Comparison of ENCODE assay signal across 17 cellular contexts in the genomic region with DNA sequence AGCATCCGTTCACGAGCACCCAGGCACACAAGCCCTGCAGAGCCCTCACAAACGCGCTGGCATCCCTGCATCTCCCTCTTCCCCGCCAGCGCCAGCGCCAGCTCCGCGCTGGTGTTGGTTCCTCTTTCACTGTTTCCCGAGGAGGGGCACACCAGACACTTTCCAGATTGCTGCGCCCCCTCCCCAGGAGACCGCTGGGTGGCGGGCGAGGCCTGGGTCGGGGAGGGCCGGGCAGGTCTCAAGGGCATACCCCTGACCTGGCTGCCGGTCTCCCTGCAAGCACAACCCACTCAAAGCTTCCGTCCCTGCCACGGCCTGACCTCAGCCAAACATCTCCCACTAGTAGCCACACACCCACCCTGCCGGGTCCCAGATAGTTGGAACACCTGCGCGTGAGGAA. TPM values are rescaled to one million over a fixed set of nuclear protein-coding genes. Genes with fewer than 3 reads are reported as not detected.
DNase-seq lines count a peak whose midpoint lies in the region; ATAC-seq, FAIRE-seq and TF ChIP-seq lines count a peak whose summit lies in the region.
"Had no signal": no experiment of that assay in that cellular context is flagged by ENCODE, and none has a peak within 500 bp of the region (broad histone marks: within the 10 kb centered on the region; RNA-seq: fewer than 3 reads in every experiment).

No MANE protein-coding gene starts in this region.

- FAIRE-seq in K562 (lab: Jason Lieb, UNC) = no peak
- FAIRE-seq: G401.6 had no signal

- no peak overlapping the region for H3K9ac ChIP-seq in K562 (ENCODE audit: insufficient read depth in 1 of 2, low read depth in 2 of 2, low read length in 2 of 2)
- no peak overlapping the region for H3K9ac ChIP-seq in colonic mucosa (ENCODE audit: low read depth in 2 of 2, low read length in 2 of 2)
- no peak overlapping the region for H3K9ac ChIP-seq in smooth muscle cell (ENCODE audit: low read depth)

- H3K9me1 ChIP-seq in K562 (ENCODE audit: control insufficient read depth, insufficient read depth, low read length) = peaks cover 2% of the 10 kb centered on the region

- H3K79me2 ChIP-seq in GM23338 (replicated peaks; ENCODE audit: insufficient read depth) = no peaks in the 10 kb centered on the region
- no peaks in the 10 kb centered on the region for H3K79me2 ChIP-seq in K562 (ENCODE audit: control insufficient read depth, insufficient read depth, low read length)
- H3K79me2 ChIP-seq in smooth muscle cell (ENCODE audit: low read depth) = no peaks in the 10 kb centered on the region

- in situ Hi-C loops in K562 (cut with MboI) = no loop called here

- TF ChIP-seq CTCF in GM23338 (conservative IDR thresholded peaks at IDR 0.05; ENCODE audit: low read depth in 2 of 2) (peak; percentile 38 to 69), K562 (IDR thresholded peaks at IDR 0.05 in 2 of 3, conservative IDR thresholded peaks at IDR 0.05 in 1 of 3; ENCODE audit: insufficient read depth in 2 of 3, low read depth in 1 of 3, low read length in 3 of 3) (peak; percentile 24 to 39 (median 26); a peak in 3 of 6 replicates), colonic mucosa (IDR thresholded peaks at IDR 0.05) (no peak), smooth muscle cell (IDR thresholded peaks at IDR 0.05; ENCODE audit: borderline replicate concordance, insufficient read depth, poor library complexity, severe bottlenecking) (no peak)

- H3K4me1 ChIP-seq in GM23338 (ENCODE audit: insufficient read depth) (peaks cover 16% of the 10 kb centered on the region; the same call in 1 of the 2 replicates), K562 (replicated peaks in 1 of 2; ENCODE audit: control insufficient read depth in 2 of 2, insufficient read depth in 2 of 2, low read length in 2 of 2) (peaks cover 0 to 20% of the 10 kb centered on the region in 2 experiments; a peak in 3 of 5 replicates), colonic mucosa (no peaks in the 10 kb centered on the region), smooth muscle cell (ENCODE audit: low read depth) (no peaks in the 10 kb centered on the region)

- H3K9me3 Mint-ChIP-seq in activated CD8-positive, alpha-beta memory T cell treated with anti-CD3 and anti-CD28 coated beads, Interleukin-2, amount 10 ng/mL, durations not matched to agents 7 days and 5 days (ENCODE audit: low read depth) = no peaks in the 10 kb centered on the region
- H3K9me3 Mint-ChIP-seq in GM23338 = no peaks in the 10 kb centered on the region; the same call in 1 of the 3 replicates

- no peak overlapping the region for H3K4me2 ChIP-seq in GM23338
- no peak overlapping the region for H3K4me2 ChIP-seq in K562 (ENCODE audit: insufficient read depth, low read length)
- no peak overlapping the region for H3K4me2 ChIP-seq in smooth muscle cell

- BruUV-seq in K562 (replicated peaks; lab: Mats Ljungman, UMichigan) = no TSS peak

- H3K4me3 Mint-ChIP-seq in activated CD8-positive, alpha-beta memory T cell treated with anti-CD3 and anti-CD28 coated beads, Interleukin-2, amount 10 ng/mL, durations not matched to agents 7 days and 5 days = no peak overlapping the region
- peak overlapping the region; percentile 48; the same call in 2 of the 3 replicates for H3K4me3 Mint-ChIP-seq in GM23338

- TF ChIP-seq EP300 in K562 (IDR thresholded peaks at IDR 0.05; ENCODE audit: low read length) = no peak

- H3K27me3 Mint-ChIP-seq in activated CD8-positive, alpha-beta memory T cell treated with anti-CD3 and anti-CD28 coated beads, Interleukin-2, amount 10 ng/mL, durations not matched to agents 7 days and 5 days = peaks cover 51% of the 10 kb centered on the region
- H3K27me3 Mint-ChIP-seq in GM23338 (ENCODE audit: insufficient read depth, low read depth, poor library complexity) = peaks cover 91% of the 10 kb centered on the region

- H3K4me3 ChIP-seq in GM23338 = 0 out of 2 replicates have a peak overlapping the region, but pooled peaks have one; percentile 26
- H3K4me3 ChIP-seq in K562 = no peak overlapping the region
- no peak overlapping the region for H3K4me3 ChIP-seq in colonic mucosa
- no peak overlapping the region for H3K4me3 ChIP-seq in smooth muscle cell
- H3K4me3 ChIP-seq: psoas muscle had no signal

- H3K27ac Mint-ChIP-seq in activated CD8-positive, alpha-beta memory T cell treated with anti-CD3 and anti-CD28 coated beads, Interleukin-2, amount 10 ng/mL, durations not matched to agents 7 days and 5 days = peak overlapping the region; percentile 43
- no peak overlapping the region for H3K27ac Mint-ChIP-seq in GM23338

- DNase-seq in activated CD8-positive, alpha-beta memory T cell treated with anti-CD3 and anti-CD28 coated beads, Interleukin-2, amount 10 ng/mL, durations not matched to agents 7 days and 5 days = no peak
- no peak for DNase-seq in activated CD8-positive, alpha-beta memory T cell treated with anti-CD3 and anti-CD28 coated beads, Interleukin-2, amount 50 U/mL, for 4 hours
- peak; percentile 51 for DNase-seq in GM23338 (ENCODE audit: low spot score)
- peak in 1 of 4 experiments; percentile 18 for DNase-seq in K562 (ENCODE audit: extremely low read depth in 1 of 4, low spot score in 3 of 4)
- peak; percentile 51 for DNase-seq in posterior vena cava (ENCODE audit: low spot score)
- no peak for DNase-seq in colonic mucosa
- DNase-seq in smooth muscle cell (lab: John Stamatoyannopoulos, UW; ENCODE audit: unreplicated experiment) = no peak
- DNase-seq: C1 segment of cervical spinal cord; mesendoderm; NCI-H2171; stimulated activated naive CD4-positive, alpha-beta T cell had no signal

- TF ChIP-seq RAD21 in K562 (CRISPR knock-in tag; conservative IDR thresholded peaks at IDR 0.05 in 1 of 2, IDR thresholded peaks at IDR 0.05 in 1 of 2) = peak in 1 of 2 experiments; percentile 44; a peak in 2 of 4 replicates

- H3K27ac ChIP-seq in GM23338 (ENCODE audit: low read depth) = no peak overlapping the region
- no peak overlapping the region for H3K27ac ChIP-seq in K562 (ENCODE audit: extremely low read depth, low read depth, low read length)
- H3K27ac ChIP-seq in colonic mucosa = no peak overlapping the region
- no peak overlapping the region for H3K27ac ChIP-seq in smooth muscle cell (ENCODE audit: low read depth)
- H3K27ac ChIP-seq: epithelial cell of prostate, psoas muscle had no signal

- peaks cover 4% of the 10 kb centered on the region for H3K36me3 Mint-ChIP-seq in activated CD8-positive, alpha-beta memory T cell treated with anti-CD3 and anti-CD28 coated beads, Interleukin-2, amount 10 ng/mL, durations not matched to agents 7 days and 5 days
- no peaks in the 10 kb centered on the region; the same call in 2 of the 3 replicates for H3K36me3 Mint-ChIP-seq in GM23338 (ENCODE audit: low read depth)

- H2AFZ ChIP-seq in GM23338 (no peak overlapping the region), K562 (ENCODE audit: low read depth, low read length) (no peak overlapping the region), smooth muscle cell (ENCODE audit: low read depth) (no peak overlapping the region)

- no peaks in the 10 kb centered on the region for H3K9me2 ChIP-seq in GM23338 (ENCODE audit: insufficient read depth)

- H3F3A ChIP-seq in GM23338 (replicated peaks; ENCODE audit: low read depth) (0 out of 2 replicates have a peak, but pooled peaks cover 3% of the 10 kb centered on the region), smooth muscle cell (ENCODE audit: low read depth) (no peaks in the 10 kb centered on the region)

- ATAC-seq in activated CD8-positive, alpha-beta memory T cell treated with anti-CD3 and anti-CD28 coated beads, Interleukin-2, amount 10 ng/mL, durations not matched to agents 7 days and 5 days = no peak
- ATAC-seq in GM23338 (0 out of 3 replicates have a peak, but pooled peaks have one; percentile 0), K562 (no peak), HG02759 (IDR thresholded peaks at IDR 0.05; ENCODE audit: unreplicated experiment) (no peak)
- ATAC-seq: Panc1, psoas muscle had no signal

- POLR2A ChIA-PET in K562 (lab: Yijun Ruan, JAX) = interaction anchor here (0.6 kb wide), 1 partner anchor 219 kb away, joined by 3 read pairs; no protein-coding TSS in a partner anchor

- H3K4me1 Mint-ChIP-seq in activated CD8-positive, alpha-beta memory T cell treated with anti-CD3 and anti-CD28 coated beads, Interleukin-2, amount 10 ng/mL, durations not matched to agents 7 days and 5 days = no peaks in the 10 kb centered on the region
- H3K4me1 Mint-ChIP-seq in GM23338 = peaks cover 14% of the 10 kb centered on the region

- no peaks in the 10 kb centered on the region for H3K36me3 ChIP-seq in GM23338 (ENCODE audit: insufficient read depth)
- H3K36me3 ChIP-seq in K562 (ENCODE audit: control insufficient read depth, insufficient read depth, low read length) = no peaks in the 10 kb centered on the region
- no peaks in the 10 kb centered on the region for H3K36me3 ChIP-seq in colonic mucosa
- H3K36me3 ChIP-seq in smooth muscle cell (ENCODE audit: low read depth) = no peaks in the 10 kb centered on the region

- intact Hi-C loops in K562 (cut with micrococcal nuclease) = no loop called here
- intact Hi-C loops in posterior vena cava (cut with DNase I) = no loop called here
- intact Hi-C loops in colonic mucosa (cut with DNase I) = no loop called here

- H4K20me1 ChIP-seq in GM23338 (replicated peaks; ENCODE audit: insufficient read depth) (peaks cover 3% of the 10 kb centered on the region), K562 (replicated peaks; ENCODE audit: control insufficient read depth, insufficient read depth, low read length) (no peaks in the 10 kb centered on the region), smooth muscle cell (ENCODE audit: low read depth) (no peaks in the 10 kb centered on the region)

- CTCF ChIA-PET in activated CD8-positive, alpha-beta memory T cell treated with anti-CD3 and anti-CD28 coated beads, Interleukin-2, amount 10 ng/mL, durations not matched to agents 7 days and 5 days (lab: Charles Lee) = no interaction called here
- CTCF ChIA-PET in K562 (lab: Yijun Ruan, JAX; ENCODE audit: low intra/inter-chr PET ratio) = no interaction called here

- H3K27me3 ChIP-seq in GM23338 (ENCODE audit: insufficient read depth) (peaks cover 97% of the 10 kb centered on the region), K562 (ENCODE audit: control insufficient read depth in 2 of 2, insufficient read depth in 2 of 2, low read length in 2 of 2) (no peaks in the 10 kb centered on the region; a peak in 1 of 5 replicates), colonic mucosa (peaks cover 74% of the 10 kb centered on the region), smooth muscle cell (ENCODE audit: low read depth) (peaks cover 89% of the 10 kb centered on the region)

- H3K9me3 ChIP-seq in K562 (replicated peaks; ENCODE audit: control insufficient read depth, insufficient read depth, low read depth, low read length) (no peaks in the 10 kb centered on the region; the same call in 1 of the 2 replicates), colonic mucosa (no peaks in the 10 kb centered on the region), smooth muscle cell (replicated peaks; ENCODE audit: low read depth) (no peaks in the 10 kb centered on the region)
- H3K9me3 ChIP-seq: psoas muscle had no signal

- no peak for TF ChIP-seq POLR2A in K562 (conservative IDR thresholded peaks at IDR 0.05)

- WGBS in K562 (ENCODE audit: insufficient coverage, low coverage, missing lambda C conversion rate) = 24% methylated on average over 18 of the region's 22 CpGs
- 51% methylated on average over 22 of the region's 22 CpGs for WGBS in smooth muscle cell (ENCODE audit: low lambda C conversion rate)

RNA-seq across cellular contexts. Expression of gene NKX1-1, which starts 2.2 kb away (rescaled TPM):
- total RNA-seq in activated CD8-positive, alpha-beta memory T cell treated with anti-CD3 and anti-CD28 coated beads, Interleukin-2, amount 10 ng/mL, durations not matched to agents 7 days and 5 days = not detected
- not detected in 2 replicates for total RNA-seq in GM23338 (2014; rRNA removed; shearing (Covaris generic))
- polyA plus RNA-seq in GM23338 (2016; fragmentation: Nextera tagmentation; extraction: Ambion mirVana) (not detected in 2 replicates), K562 (2011; rRNA removed) (not detected in 2 replicates), K562 (2014; fragmentation: Illumina TruSeq; extraction: Trizol) (not detected in 2 replicates), K562 (2014; fragmentation: Nextera tagmentation; extraction: Ambion mirVana) (not detected), K562 (2014; rRNA removed) (not detected in 2 replicates), smooth muscle cell (0.24 TPM in 1 of 2 replicates, not detected in the other)
- total RNA-seq in K562 (2011; cell fraction: chromatin; rRNA removed; ENCODE audit: low replicate concordance) = not detected in 2 replicates
- not detected in 2 replicates for total RNA-seq in K562 (2011; cell fraction: nucleolus; rRNA removed)
- not detected in 2 replicates for total RNA-seq in K562 (2011; cell fraction: nucleoplasm; rRNA removed)
- total RNA-seq in K562 (2014; rRNA removed) (not detected in 2 replicates), K562 (2014; rRNA removed; fragmentation: Illumina TruSeq; extraction: Trizol) (not detected in 2 replicates), K562 (2015; rRNA removed; fragmentation: Illumina TruSeq; extraction: Trizol) (not detected in 2 replicates), K562 (2021) (not detected in 2 replicates), posterior vena cava (not detected), colonic mucosa (not detected), smooth muscle cell (not detected in 2 replicates)
- 0.12 TPM in 1 of 2 replicates, not detected in the other for polyA plus RNA-seq in K562 (2011; cell fraction: cytosol; rRNA removed)
- 0.20 TPM in 1 of 2 replicates, not detected in the other for polyA plus RNA-seq in K562 (2011; cell fraction: nucleus; rRNA removed)
- polyA plus RNA-seq in K562 (2012) = not detected in 2 replicates
- not detected in 2 replicates for polyA minus RNA-seq in K562 (2011; rRNA and poly(A)+ RNA removed)
- not detected in 2 replicates for polyA minus RNA-seq in K562 (2011; cell fraction: cytosol; rRNA and poly(A)+ RNA removed)
- polyA minus RNA-seq in K562 (2011; cell fraction: nucleus; rRNA and poly(A)+ RNA removed) = 0.27 TPM in 1 of 2 replicates, not detected in the other
- total RNA-seq: M059J, psoas muscle had no signal
- polyA plus RNA-seq: psoas muscle had no signal

Comparison
In these comparisons a context has a peak if more than half of its experiments do, and no peak if none do; other contexts are left out.
1. DNase-seq: peak in GM23338 (single experiment) and posterior vena cava (single experiment); none in activated CD8-positive, alpha-beta memory T cell treated with anti-CD3 and anti-CD28 coated beads, Interleukin-2, amount 10 ng/mL, durations not matched to agents 7 days and 5 days (single experiment), activated CD8-positive, alpha-beta memory T cell treated with anti-CD3 and anti-CD28 coated beads, Interleukin-2, amount 50 U/mL, for 4 hours (single experiment), colonic mucosa (single experiment) and smooth muscle cell (single experiment).
2. CTCF ChIP-seq: peak in GM23338 (2 of 2) and K562 (3 of 3); none in colonic mucosa (single experiment) and smooth muscle cell (single experiment).